ENCODE assay signal across 26 cellular contexts in the genomic region with DNA sequence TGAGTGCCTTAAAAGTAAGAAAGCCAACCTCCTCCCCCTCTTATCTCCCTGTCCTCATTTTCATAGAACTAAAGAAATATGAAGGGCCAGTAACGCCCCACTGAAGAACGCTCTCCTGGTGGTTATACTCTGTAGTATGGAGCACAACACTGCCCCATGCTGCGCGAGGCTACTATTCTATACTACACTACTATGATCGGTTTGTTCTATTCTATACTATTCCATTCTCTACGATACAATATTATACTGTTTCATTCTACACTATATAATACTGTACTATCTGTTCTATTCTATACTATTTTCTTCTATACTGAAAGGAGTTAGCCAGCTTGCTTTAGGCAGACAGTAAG. TPM values are rescaled to one million over a fixed set of nuclear protein-coding genes. Genes with fewer than 3 reads are reported as not detected.
DNase-seq lines count a peak whose midpoint lies in the region; TF ChIP-seq lines count a peak whose summit lies in the region.
"Had no signal": no experiment of that assay in that cellular context is flagged by ENCODE, and none has a peak within 500 bp of the region (broad histone marks: within the 10 kb centered on the region; RNA-seq: fewer than 3 reads in every experiment).

No MANE protein-coding gene starts in this region.

- H3K9me3 ChIP-seq in right atrium auricular region, result no peaks in the 10 kb centered on the region
- H3K9me3 ChIP-seq in left ventricle myocardium inferior (replicated peaks), result no peaks in the 10 kb centered on the region
- no peaks in the 10 kb centered on the region for H3K9me3 ChIP-seq in endodermal cell (ENCODE audit: control insufficient read depth, low read length)
- no peaks in the 10 kb centered on the region for H3K9me3 ChIP-seq in parathyroid adenoma (ENCODE audit: control insufficient read depth, low read length)
- H3K9me3 ChIP-seq: vagina had no signal

- H3K27me3 ChIP-seq in right atrium auricular region (no peaks in the 10 kb centered on the region), left ventricle myocardium inferior (ENCODE audit: low read depth) (no peaks in the 10 kb centered on the region), endodermal cell (ENCODE audit: control insufficient read depth, insufficient read depth, low read length, poor library complexity, severe bottlenecking) (no peaks in the 10 kb centered on the region), parathyroid adenoma (ENCODE audit: control insufficient read depth, insufficient read depth, low read length) (no peaks in the 10 kb centered on the region)
- H3K27me3 ChIP-seq: cardiac muscle cell, vagina had no signal

- H3K27ac ChIP-seq in right atrium auricular region, result peak overlapping the region; percentile 3 to 41
- H3K27ac ChIP-seq in left ventricle myocardium inferior (replicated peaks), result no peak overlapping the region
- no peak overlapping the region for H3K27ac ChIP-seq in endodermal cell (ENCODE audit: low read depth, low read length)
- no peak overlapping the region for H3K27ac ChIP-seq in parathyroid adenoma
- H3K27ac ChIP-seq: 22Rv1, cardiac muscle cell, vagina had no signal

- H3K4me1 ChIP-seq in right atrium auricular region (peaks cover 0 to 51% of the 10 kb centered on the region in 2 donors), left ventricle myocardium inferior (peaks cover 71% of the 10 kb centered on the region), endodermal cell (ENCODE audit: control insufficient read depth, insufficient read depth, low read length) (peaks cover 12% of the 10 kb centered on the region), parathyroid adenoma (peaks cover 9% of the 10 kb centered on the region)

- peak overlapping the region; percentile 52 for H3K4me2 ChIP-seq in parathyroid adenoma (ENCODE audit: low read length)

- H3K4me1 Mint-ChIP-seq in endodermal cell (peaks cover 11% of the 10 kb centered on the region), type B pancreatic cell (ENCODE audit: unreplicated experiment) (peaks cover 35% of the 10 kb centered on the region)

- H3K27me3 Mint-ChIP-seq in endodermal cell (ENCODE audit: insufficient read depth) (no peaks in the 10 kb centered on the region), type B pancreatic cell (no peaks in the 10 kb centered on the region)
- H3K27me3 Mint-ChIP-seq: CD4-positive, CD25-positive, alpha-beta regulatory T cell had no signal

- H2AFZ ChIP-seq in parathyroid adenoma, result no peak overlapping the region

- 88 to 97% methylated on average over 4 to 6 of the region's 6 CpGs for WGBS in endodermal cell (ENCODE audit: insufficient coverage in 1 of 2, insufficient read length in 1 of 2), 2 experiments

- no peak overlapping the region for H3K27ac Mint-ChIP-seq in endodermal cell
- no peak overlapping the region for H3K27ac Mint-ChIP-seq in type B pancreatic cell
- H3K27ac Mint-ChIP-seq: activated T-helper 1 cell treated with anti-CD3 and anti-CD28 coated beads, Interleukin-12 subunit alpha, Interleukin-12 subunit beta, Interleukin-2, Interleukin-4 antibody, amounts not matched to agents 30 ng/mL and 10 ng/mL and 1 ng/mL, durations not matched to agents 14 hours and 24 hours and 36 hours; CD4-positive, CD25-positive, alpha-beta regulatory T cell; mesothelial cell of epicardium; natural killer cell; T-helper 2 cell treated with Interferon-gamma antibody and Interleukin-4, amounts not matched to agents 5 μg/mL and 100 μg/mL, for 36 hours had no signal

- no peak for DNase-seq in right atrium auricular region (ENCODE audit: low spot score)
- no peak for DNase-seq in left ventricle myocardium inferior
- peak; percentile 15 for DNase-seq in endodermal cell
- DNase-seq in type B pancreatic cell (ENCODE audit: extremely low spot score, unreplicated experiment), result peak; percentile 6
- no peak for DNase-seq in amygdala (lab: John Stamatoyannopoulos, UW)
- no peak for DNase-seq in DMS79 (lab: John Stamatoyannopoulos, UW)
- DNase-seq in COR-L47 (lab: John Stamatoyannopoulos, UW), result no peak
- DNase-seq: activated CD4-positive, alpha-beta T cell treated with anti-CD3 and anti-CD28 coated beads, Interleukin-2, amount 50 U/mL, for 4 hours; activated CD8-positive, alpha-beta memory T cell treated with anti-CD3 and anti-CD28 coated beads, Interleukin-2, amount 50 U/mL, for 4 hours; activated naive CD4-positive, alpha-beta T cell treated with anti-CD3 and anti-CD28 coated beads, Interleukin-2, amount 50 U/mL, for 16 hours; amniotic stem cell; CD4-positive, CD25-positive, alpha-beta regulatory T cell; GOT3; natural killer cell; NCI-H1105; NCI-H1930; NCI-H526; SHP77; stimulated activated CD4-positive, alpha-beta T cell treated with anti-CD3 and anti-CD28 coated beads, Interleukin-2, amount 100 ng/mL, for 48 hours had no signal

- intact Hi-C loops in left ventricle myocardium inferior (cut with micrococcal nuclease), result no loop called here

- peaks cover 75% of the 10 kb centered on the region for H3K79me2 ChIP-seq in parathyroid adenoma

- TF ChIP-seq CTCF in right atrium auricular region (IDR thresholded peaks at IDR 0.05), result no peak
- no peak for TF ChIP-seq CTCF in left ventricle myocardium inferior (IDR thresholded peaks at IDR 0.05; ENCODE audit: borderline replicate concordance)
- no peak for TF ChIP-seq CTCF in endodermal cell (conservative IDR thresholded peaks at IDR 0.05)
- no peak for TF ChIP-seq CTCF in parathyroid adenoma (IDR thresholded peaks at IDR 0.05)
- TF ChIP-seq CTCF in type B pancreatic cell (conservative IDR thresholded peaks at IDR 0.05), result no peak

- H3K9ac ChIP-seq in endodermal cell (ENCODE audit: extremely low read depth, low read length, poor library complexity, severe bottlenecking), result peak overlapping the region; percentile 8
- no peak overlapping the region for H3K9ac ChIP-seq in parathyroid adenoma

- no peak overlapping the region for H3K4me3 Mint-ChIP-seq in endodermal cell
- H3K4me3 Mint-ChIP-seq in type B pancreatic cell, result no peak overlapping the region
- H3K4me3 Mint-ChIP-seq: activated T-helper 1 cell treated with anti-CD3 and anti-CD28 coated beads, Interleukin-12 subunit alpha, Interleukin-12 subunit beta, Interleukin-2, Interleukin-4 antibody, amounts not matched to agents 30 ng/mL and 10 ng/mL and 1 ng/mL, durations not matched to agents 14 hours and 24 hours and 36 hours; CD4-positive, CD25-positive, alpha-beta regulatory T cell; mesothelial cell of epicardium; natural killer cell; T-helper 2 cell treated with Interferon-gamma antibody and Interleukin-4, amounts not matched to agents 5 μg/mL and 100 μg/mL, for 36 hours had no signal

- H3K9me3 Mint-ChIP-seq in endodermal cell (no peaks in the 10 kb centered on the region), type B pancreatic cell (no peaks in the 10 kb centered on the region)
- H3K9me3 Mint-ChIP-seq: activated T-helper 1 cell treated with anti-CD3 and anti-CD28 coated beads, Interleukin-12 subunit alpha, Interleukin-12 subunit beta, Interleukin-2, Interleukin-4 antibody, amounts not matched to agents 30 ng/mL and 10 ng/mL and 1 ng/mL, durations not matched to agents 14 hours and 24 hours and 36 hours; CD4-positive, CD25-positive, alpha-beta regulatory T cell; mesothelial cell of epicardium; natural killer cell; T-helper 2 cell treated with Interferon-gamma antibody and Interleukin-4, amounts not matched to agents 5 μg/mL and 100 μg/mL, for 36 hours had no signal

- no peak overlapping the region for H3K4me3 ChIP-seq in right atrium auricular region
- H3K4me3 ChIP-seq in left ventricle myocardium inferior, result no peak overlapping the region
- H3K4me3 ChIP-seq in endodermal cell (ENCODE audit: low read length), result peak overlapping the region; percentile 37
- no peak overlapping the region for H3K4me3 ChIP-seq in parathyroid adenoma (ENCODE audit: low read depth, low read length)
- H3K4me3 ChIP-seq: cardiac muscle cell, vagina had no signal

- H3K36me3 Mint-ChIP-seq in endodermal cell (ENCODE audit: low read depth), result no peaks in the 10 kb centered on the region
- no peaks in the 10 kb centered on the region for H3K36me3 Mint-ChIP-seq in type B pancreatic cell
- H3K36me3 Mint-ChIP-seq: CD4-positive, CD25-positive, alpha-beta regulatory T cell; mesothelial cell of epicardium; natural killer cell had no signal

- H3K36me3 ChIP-seq in right atrium auricular region (no peaks in the 10 kb centered on the region), left ventricle myocardium inferior (no peaks in the 10 kb centered on the region), endodermal cell (ENCODE audit: control insufficient read depth, insufficient read depth, low read length) (no peaks in the 10 kb centered on the region), parathyroid adenoma (ENCODE audit: control insufficient read depth, insufficient read depth, low read length) (no peaks in the 10 kb centered on the region)
- H3K36me3 ChIP-seq: cardiac muscle cell, vagina had no signal

RNA-seq across cellular contexts. Expression of a gene that starts 34.8 kb away (rescaled TPM):
- total RNA-seq in right atrium auricular region, result 10 to 100 TPM; 21.1 to 23.8 TPM
- 30.8 TPM for total RNA-seq in left ventricle myocardium inferior
- total RNA-seq in endodermal cell, result 10 to 100 TPM; 13.0 to 13.7 TPM
- polyA plus RNA-seq in endodermal cell (2013, experiment 1 of 2), result 13.5 TPM
- 13.2 TPM for polyA plus RNA-seq in endodermal cell (2013, experiment 2 of 2)
- 22.6 and 23.1 TPM in 2 replicates for total RNA-seq in type B pancreatic cell (ENCODE audit: low replicate concordance)

Comparison
In these comparisons a context has a peak if more than half of its experiments do, and no peak if none do; other contexts are left out.
1. H3K27ac ChIP-seq: peak in right atrium auricular region (2 of 2); none in left ventricle myocardium inferior (single experiment), endodermal cell (single experiment) and parathyroid adenoma (single experiment).
2. DNase-seq: peak in endodermal cell (single experiment) and type B pancreatic cell (single experiment); none in right atrium auricular region (single experiment), left ventricle myocardium inferior (single experiment), amygdala (0 of 56), DMS79 (single experiment) and COR-L47 (single experiment).